24 cellular contexts compared by ENCODE assay signal in genomic region chr18:80190311-80190710, GRCh38.
"Had no signal": no experiment of that assay in that cellular context is flagged by ENCODE, and none has a peak within 500 bp of the region (broad histone marks: within the 10 kb centered on the region; RNA-seq: fewer than 3 reads in every experiment).

No MANE protein-coding gene starts in this region.

- H3K27ac Mint-ChIP-seq: activated naive CD4-positive, alpha-beta T cell treated with anti-CD3 and anti-CD28 coated beads for 36 hours; activated naive CD8-positive, alpha-beta T cell; activated T-helper 17 cell treated with anti-CD3 and anti-CD28 coated beads, Interleukin-2, amount 50 U/mL, for 72 hours; T-helper 17 cell; WTC11 had no signal

- H3K36me3 Mint-ChIP-seq: activated naive CD8-positive, alpha-beta T cell had no signal

- DNase-seq: activated CD4-positive, alpha-beta T cell treated with anti-CD3 and anti-CD28 coated beads for 48 hours; activated CD4-positive, alpha-beta T cell treated with anti-CD3 and anti-CD28 coated beads, Interleukin-2, amount 50 U/mL, for 48 hours; activated CD4-positive, CD25-positive, alpha-beta regulatory T cell treated with anti-CD3 and anti-CD28 coated beads, Interleukin-2, amount 50 U/mL, for 72 hours; activated gamma-delta T cell; activated naive CD4-positive, alpha-beta T cell treated with anti-CD3 and anti-CD28 coated beads for 36 hours; activated T-cell treated with anti-CD3 and anti-CD28 coated beads for 4 hours; amygdala; Karpas-422; MM.1S; NCI-H1105; NCI-H1436; NCI-H1694 treated with DMSO at 0.1 percent for 48 hours; NCI-H2029 treated with DMSO at 0.1 percent for 48 hours; NCI-H510A treated with DMSO at 0.1 percent for 48 hours; NCI-H69; PC-3; SIG-M5; T-helper 17 cell; T-helper 9 cell had no signal

- H3K4me1 Mint-ChIP-seq: brain, T-helper 17 cell had no signal

- H3K4me3 ChIP-seq: K562 had no signal

- H3K4me3 Mint-ChIP-seq: activated naive CD4-positive, alpha-beta T cell treated with anti-CD3 and anti-CD28 coated beads for 36 hours; activated naive CD8-positive, alpha-beta T cell; activated T-helper 17 cell treated with anti-CD3 and anti-CD28 coated beads, Interleukin-2, amount 50 U/mL, for 72 hours; brain; T-helper 17 cell; WTC11 had no signal

- ATAC-seq: activated T-helper 17 cell treated with anti-CD3 and anti-CD28 coated beads, Interleukin-2, amount 50 U/mL, for 72 hours; K562; PC-3; T-helper 17 cell; WTC11 had no signal

- H3K9me3 Mint-ChIP-seq: activated T-helper 17 cell treated with anti-CD3 and anti-CD28 coated beads, Interleukin-2, amount 50 U/mL, for 72 hours had no signal
